Comparison of ENCODE assay signal across 29 cellular contexts in the genomic region with DNA sequence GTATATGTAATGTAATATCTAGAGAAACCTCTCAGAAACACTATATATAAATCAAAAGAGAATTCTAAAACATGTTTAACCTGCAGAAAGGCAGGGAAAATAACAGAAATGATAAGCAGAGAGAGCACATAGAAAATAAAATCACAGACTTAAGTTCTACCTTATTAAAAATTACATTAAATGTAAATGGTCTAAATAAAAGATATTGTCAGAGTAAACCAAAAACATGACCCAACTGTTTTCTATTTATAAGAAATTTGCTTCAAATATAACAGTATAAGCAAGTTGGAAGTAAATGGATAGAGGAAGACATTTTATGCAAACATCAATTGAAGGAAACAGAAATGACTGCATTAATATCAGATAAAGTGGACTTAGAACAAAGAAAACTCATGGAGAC.
"Had no signal": no experiment of that assay in that cellular context is flagged by ENCODE, and none has a peak within 500 bp of the region (broad histone marks: within the 10 kb centered on the region; RNA-seq: fewer than 3 reads in every experiment).

No MANE protein-coding gene starts in this region.

- H3K4me1 ChIP-seq: stomach, suprapubic skin, testis, thyroid gland, tibial artery, tibial nerve, transverse colon, upper lobe of left lung, upper lobe of right lung, uterus, vagina had no signal

- H3K4me3 Mint-ChIP-seq: stimulated activated effector memory CD8-positive, alpha-beta T cell treated with anti-CD3 and anti-CD28 coated beads, Interleukin-12 subunit alpha, Interleukin-12 subunit beta, amount 100 ng/mL, for 72 hours; stimulated activated memory B cell treated with anti-CD40 and anti-IgM and Interleukin-4, amounts not matched to agents 10 μg/mL and 1 μg/mL and 100 μg/mL, for 72 hours; stimulated activated naive B cell treated with anti-CD40 and anti-IgM and Interleukin-4, amounts not matched to agents 10 μg/mL and 1 μg/mL and 100 μg/mL, for 72 hours; stimulated activated naive CD8-positive, alpha-beta T cell treated with anti-CD3 and anti-CD28 coated beads, Interleukin-15, amount 100 ng/mL, for 72 hours; stimulated activated naive CD8-positive, alpha-beta T cell treated with anti-CD3 and anti-CD28 coated beads, Interleukin-15, Interleukin-2, amounts not matched to agents 100 ng/mL and 50 ng/mL, for 24 hours; type B pancreatic cell had no signal

- DNase-seq: stimulated activated CD4-positive, alpha-beta T cell treated with anti-CD3 and anti-CD28 coated beads, Interleukin-2, amount 100 ng/mL, for 48 hours; stimulated activated CD4-positive, alpha-beta T cell treated with anti-CD3 and anti-CD28 coated beads, Interleukin-4, amount 100 ng/mL, for 1 hour; stimulated activated CD4-positive, alpha-beta T cell treated with anti-CD3 and anti-CD28 coated beads, Interleukin-4, amount 100 ng/mL, for 24 hours; stimulated activated CD4-positive, alpha-beta T cell treated with anti-CD3 and anti-CD28 coated beads, Interleukin-4, amount 100 ng/mL, for 4 hours; stimulated activated CD8-positive, alpha-beta memory T cell treated with anti-CD3 and anti-CD28 coated beads, Interleukin-4, amount 100 ng/mL, for 48 hours; stimulated activated naive B cell treated with anti-CD40 and anti-IgM and Interleukin-4, amounts not matched to agents 10 μg/mL and 1 μg/mL and 100 μg/mL, for 72 hours; stimulated activated naive CD4-positive, alpha-beta T cell; stimulated activated naive CD4-positive, alpha-beta T cell treated with Interleukin-2 at 50 U/mL for 16 hours; stimulated activated naive CD8-positive, alpha-beta T cell treated with anti-CD3 and anti-CD28 coated beads, Interleukin-15, amount 100 ng/mL, for 72 hours; stimulated activated naive CD8-positive, alpha-beta T cell treated with anti-CD3 and anti-CD28 coated beads, Interleukin-15, Interleukin-2, amounts not matched to agents 100 U/mL and 50 U/mL, for 24 hours; stomach; substantia nigra; testis; thyroid gland; tibial artery; transverse colon; trophoblast cell; upper lobe of left lung; upper lobe of right lung; uterus had no signal

- H3K4me3 ChIP-seq: stomach, suprapubic skin, testis, thoracic aorta, thyroid gland, tibial artery, tibial nerve, transverse colon, upper lobe of left lung, upper lobe of right lung, uterus, vagina had no signal

- H3K36me3 ChIP-seq: stomach, suprapubic skin, thoracic aorta, thyroid gland, transverse colon, upper lobe of left lung, upper lobe of right lung, uterus, vagina had no signal

- H3K9me3 ChIP-seq: testis, thyroid gland had no signal

- H3K27me3 ChIP-seq: stomach, suprapubic skin, testis, thyroid gland, tibial artery, tibial nerve, transverse colon, upper lobe of left lung, upper lobe of right lung, uterus, vagina had no signal

- H3K27ac ChIP-seq: stomach, suprapubic skin, testis, thoracic aorta, thyroid gland, tibial artery, tibial nerve, transverse colon, upper lobe of left lung, upper lobe of right lung, uterus, vagina had no signal

- H3K36me3 Mint-ChIP-seq: stimulated activated effector memory CD8-positive, alpha-beta T cell treated with anti-CD3 and anti-CD28 coated beads, Interleukin-12 subunit alpha, Interleukin-12 subunit beta, amount 100 ng/mL, for 72 hours had no signal

- FAIRE-seq: urothelium cell line had no signal

- H3K27me3 Mint-ChIP-seq: stimulated activated memory B cell treated with anti-CD40 and anti-IgM and Interleukin-4, amounts not matched to agents 10 μg/mL and 1 μg/mL and 100 μg/mL, for 72 hours; stimulated activated naive B cell treated with anti-CD40 and anti-IgM and Interleukin-4, amounts not matched to agents 10 μg/mL and 1 μg/mL and 100 μg/mL, for 72 hours; stimulated activated naive CD8-positive, alpha-beta T cell treated with anti-CD3 and anti-CD28 coated beads, Interleukin-15, amount 100 ng/mL, for 72 hours; stimulated activated naive CD8-positive, alpha-beta T cell treated with anti-CD3 and anti-CD28 coated beads, Interleukin-15, Interleukin-2, amounts not matched to agents 100 ng/mL and 50 ng/mL, for 24 hours; type B pancreatic cell had no signal

- H3K27ac Mint-ChIP-seq: stimulated activated effector memory CD8-positive, alpha-beta T cell treated with anti-CD3 and anti-CD28 coated beads, Interleukin-12 subunit alpha, Interleukin-12 subunit beta, amount 100 ng/mL, for 72 hours; stimulated activated memory B cell treated with anti-CD40 and anti-IgM and Interleukin-4, amounts not matched to agents 10 μg/mL and 1 μg/mL and 100 μg/mL, for 72 hours; stimulated activated naive B cell treated with anti-CD40 and anti-IgM and Interleukin-4, amounts not matched to agents 10 μg/mL and 1 μg/mL and 100 μg/mL, for 72 hours; stimulated activated naive CD8-positive, alpha-beta T cell treated with anti-CD3 and anti-CD28 coated beads, Interleukin-15, amount 100 ng/mL, for 72 hours; stimulated activated naive CD8-positive, alpha-beta T cell treated with anti-CD3 and anti-CD28 coated beads, Interleukin-15, Interleukin-2, amounts not matched to agents 100 ng/mL and 50 ng/mL, for 24 hours; type B pancreatic cell had no signal

- H3K4me1 Mint-ChIP-seq: stimulated activated effector memory CD8-positive, alpha-beta T cell treated with anti-CD3 and anti-CD28 coated beads, Interleukin-12 subunit alpha, Interleukin-12 subunit beta, amount 100 ng/mL, for 72 hours; stimulated activated memory B cell treated with anti-CD40 and anti-IgM and Interleukin-4, amounts not matched to agents 10 μg/mL and 1 μg/mL and 100 μg/mL, for 72 hours; stimulated activated naive B cell treated with anti-CD40 and anti-IgM and Interleukin-4, amounts not matched to agents 10 μg/mL and 1 μg/mL and 100 μg/mL, for 72 hours; stimulated activated naive CD8-positive, alpha-beta T cell treated with anti-CD3 and anti-CD28 coated beads, Interleukin-15, amount 100 ng/mL, for 72 hours had no signal

- ATAC-seq: stimulated activated effector memory CD8-positive, alpha-beta T cell treated with anti-CD3 and anti-CD28 coated beads, Interleukin-12 subunit alpha, Interleukin-12 subunit beta, amount 100 ng/mL, for 72 hours; stimulated activated memory B cell treated with anti-CD40 and anti-IgM and Interleukin-4, amounts not matched to agents 10 μg/mL and 1 μg/mL and 100 μg/mL, for 72 hours; stimulated activated naive B cell treated with anti-CD40 and anti-IgM and Interleukin-4, amounts not matched to agents 10 μg/mL and 1 μg/mL and 100 μg/mL, for 72 hours; stimulated activated naive CD8-positive, alpha-beta T cell treated with anti-CD3 and anti-CD28 coated beads, Interleukin-15, amount 100 ng/mL, for 72 hours; stimulated activated naive CD8-positive, alpha-beta T cell treated with anti-CD3 and anti-CD28 coated beads, Interleukin-15, Interleukin-2, amounts not matched to agents 100 U/mL and 50 U/mL, for 24 hours; upper lobe of right lung had no signal
